17 cellular contexts compared by ENCODE assay signal in genomic region chr1:86137458-86137857, GRCh38. TPM values are rescaled to one million over a fixed set of nuclear protein-coding genes. Genes with fewer than 3 reads are reported as not detected.
DNase-seq lines count a peak whose midpoint lies in the region; ATAC-seq and TF ChIP-seq lines count a peak whose summit lies in the region.
"Had no signal": no experiment of that assay in that cellular context is flagged by ENCODE, and none has a peak within 500 bp of the region (broad histone marks: within the 10 kb centered on the region; RNA-seq: fewer than 3 reads in every experiment).

No MANE protein-coding gene starts in this region.

- H3K4me3 Mint-ChIP-seq in activated T-helper 1 cell treated with anti-CD3 and anti-CD28 coated beads, Interleukin-12 subunit alpha, Interleukin-12 subunit beta, Interleukin-2, Interleukin-4 antibody, amounts not matched to agents 30 ng/mL and 10 ng/mL and 1 ng/mL, durations not matched to agents 14 hours and 24 hours and 36 hours: no peak overlapping the region
- H3K4me3 Mint-ChIP-seq: neural progenitor cell had no signal

- H3K79me2 ChIP-seq in osteoblast (ENCODE audit: insufficient read depth, low read length): no peaks in the 10 kb centered on the region

- no peaks in the 10 kb centered on the region for H3K4me1 Mint-ChIP-seq in activated T-helper 1 cell treated with anti-CD3 and anti-CD28 coated beads, Interleukin-12 subunit alpha, Interleukin-12 subunit beta, Interleukin-2, Interleukin-4 antibody, amounts not matched to agents 30 ng/mL and 10 ng/mL and 1 ng/mL, durations not matched to agents 14 hours and 24 hours and 36 hours (ENCODE audit: low read depth)
- H3K4me1 Mint-ChIP-seq: neural progenitor cell had no signal

- no peaks in the 10 kb centered on the region for H3K27me3 ChIP-seq in osteoblast (ENCODE audit: insufficient read depth, low read length)
- H3K27me3 ChIP-seq: esophagus muscularis mucosa, neural progenitor cell, Peyer's patch had no signal

- ATAC-seq in Right ventricle myocardium inferior: no peak

- H3K27me3 Mint-ChIP-seq in activated T-helper 1 cell treated with anti-CD3 and anti-CD28 coated beads, Interleukin-12 subunit alpha, Interleukin-12 subunit beta, Interleukin-2, Interleukin-4 antibody, amounts not matched to agents 30 ng/mL and 10 ng/mL and 1 ng/mL, durations not matched to agents 14 hours and 24 hours and 36 hours (ENCODE audit: insufficient read depth): no peaks in the 10 kb centered on the region

- intact Hi-C loops in activated T-helper 1 cell treated with anti-CD3 and anti-CD28 coated beads, Interleukin-12 subunit alpha, Interleukin-12 subunit beta, Interleukin-2, Interleukin-4 antibody, amounts not matched to agents 30 ng/mL and 10 ng/mL and 1 ng/mL, durations not matched to agents 14 hours and 24 hours and 36 hours (cut with micrococcal nuclease): no loop called here
- intact Hi-C loops in Right ventricle myocardium inferior (cut with DNase I): no loop called here

- DNase-seq in ELR (ENCODE audit: low read depth) (peak; percentile 79), NOMO-1 treated with dmso at 0.1 percent for 144 hours (lab: John Stamatoyannopoulos, UW; ENCODE audit: unreplicated experiment) (peak; percentile 72), dedifferentiated amniotic fluid mesenchymal stem cell (ENCODE audit: extremely low spot score) (peak; percentile 70), osteoblast (ENCODE audit: insufficient read length, low spot score, missing footprints) (peak; percentile 53), NCI-H2107 (lab: John Stamatoyannopoulos, UW) (no peak), Right ventricle myocardium inferior (ENCODE audit: missing footprints) (no peak), NCI-H128 (lab: John Stamatoyannopoulos, UW; ENCODE audit: unreplicated experiment) (no peak)
- DNase-seq in activated T-helper 1 cell treated with anti-CD3 and anti-CD28 coated beads, Interleukin-12 subunit alpha, Interleukin-12 subunit beta, Interleukin-2, Interleukin-4 antibody, amounts not matched to agents 30 ng/mL and 10 ng/mL and 1 ng/mL, durations not matched to agents 14 hours and 24 hours and 36 hours (ENCODE audit: low spot score): no peak
- DNase-seq: aorta; DMS79 treated with DMSO at 0.1 percent for 48 hours; left cardiac atrium; NCI-H2081; Peyer's patch; stimulated activated naive CD4-positive, alpha-beta T cell had no signal

- TF ChIP-seq CTCF in osteoblast (IDR thresholded peaks at IDR 0.05; ENCODE audit: extremely low read depth, low read depth, low read length): no peak

- H3K4me2 ChIP-seq in osteoblast (ENCODE audit: insufficient read depth, low read length): peak overlapping the region; percentile 7
- H3K4me2 ChIP-seq: neural progenitor cell had no signal

- no peaks in the 10 kb centered on the region for H3K36me3 ChIP-seq in osteoblast (ENCODE audit: insufficient read depth, low read length)
- H3K36me3 ChIP-seq: esophagus muscularis mucosa, neural progenitor cell, Peyer's patch had no signal

- H3K4me3 ChIP-seq in osteoblast (ENCODE audit: insufficient read depth, low read length): no peak overlapping the region
- H3K4me3 ChIP-seq: esophagus muscularis mucosa, neural progenitor cell, Peyer's patch had no signal

- no peaks in the 10 kb centered on the region for H4K20me1 ChIP-seq in osteoblast (ENCODE audit: insufficient read depth, low read length)

- H3K9me3 ChIP-seq in osteoblast (ENCODE audit: low read depth, low read length): no peaks in the 10 kb centered on the region
- H3K9me3 ChIP-seq: esophagus muscularis mucosa, Peyer's patch had no signal

- no peaks in the 10 kb centered on the region for H3K36me3 Mint-ChIP-seq in activated T-helper 1 cell treated with anti-CD3 and anti-CD28 coated beads, Interleukin-12 subunit alpha, Interleukin-12 subunit beta, Interleukin-2, Interleukin-4 antibody, amounts not matched to agents 30 ng/mL and 10 ng/mL and 1 ng/mL, durations not matched to agents 14 hours and 24 hours and 36 hours (ENCODE audit: low read depth)
- H3K36me3 Mint-ChIP-seq: neural progenitor cell had no signal

- no peak overlapping the region for H3K27ac Mint-ChIP-seq in activated T-helper 1 cell treated with anti-CD3 and anti-CD28 coated beads, Interleukin-12 subunit alpha, Interleukin-12 subunit beta, Interleukin-2, Interleukin-4 antibody, amounts not matched to agents 30 ng/mL and 10 ng/mL and 1 ng/mL, durations not matched to agents 14 hours and 24 hours and 36 hours
- H3K27ac Mint-ChIP-seq: neural progenitor cell had no signal

- H2AFZ ChIP-seq in osteoblast (ENCODE audit: low read length): peak overlapping the region; percentile 52
- H2AFZ ChIP-seq: neural progenitor cell had no signal

- H3K9me3 Mint-ChIP-seq in activated T-helper 1 cell treated with anti-CD3 and anti-CD28 coated beads, Interleukin-12 subunit alpha, Interleukin-12 subunit beta, Interleukin-2, Interleukin-4 antibody, amounts not matched to agents 30 ng/mL and 10 ng/mL and 1 ng/mL, durations not matched to agents 14 hours and 24 hours and 36 hours: no peaks in the 10 kb centered on the region
- H3K9me3 Mint-ChIP-seq: neural progenitor cell had no signal

- H3K27ac ChIP-seq in osteoblast (ENCODE audit: low read depth, low read length): peak overlapping the region; percentile 74
- H3K27ac ChIP-seq: esophagus muscularis mucosa, neural progenitor cell, Peyer's patch, VCaP had no signal

- H3K4me1 ChIP-seq in osteoblast (ENCODE audit: insufficient read depth, low read length): peaks cover 10% of the 10 kb centered on the region
- H3K4me1 ChIP-seq: neural progenitor cell, Peyer's patch had no signal

RNA-seq across cellular contexts. Expression of gene COL24A1, which starts 19.1 kb away (rescaled TPM):
- total RNA-seq in osteoblast (1.1 and 1.8 TPM in 2 replicates), Right ventricle myocardium inferior (1.6 TPM)
- total RNA-seq in activated T-helper 1 cell treated with anti-CD3 and anti-CD28 coated beads, Interleukin-12 subunit alpha, Interleukin-12 subunit beta, Interleukin-2, Interleukin-4 antibody, amounts not matched to agents 30 ng/mL and 10 ng/mL and 1 ng/mL, durations not matched to agents 14 hours and 24 hours and 36 hours: 0.05 TPM in 1 of 2 replicates, not detected in the other

Comparison
In these comparisons a context has a peak if more than half of its experiments do, and no peak if none do; other contexts are left out.
1. DNase-seq: peak in ELR (single experiment), NOMO-1 treated with dmso at 0.1 percent for 144 hours (single experiment), dedifferentiated amniotic fluid mesenchymal stem cell (single experiment) and osteoblast (single experiment); none in activated T-helper 1 cell treated with anti-CD3 and anti-CD28 coated beads, Interleukin-12 subunit alpha, Interleukin-12 subunit beta, Interleukin-2, Interleukin-4 antibody, amounts not matched to agents 30 ng/mL and 10 ng/mL and 1 ng/mL, durations not matched to agents 14 hours and 24 hours and 36 hours (single experiment), NCI-H2107 (single experiment), Right ventricle myocardium inferior (single experiment) and NCI-H128 (single experiment).